Comparison of ENCODE assay signal across 1 cellular context in genomic region chr13:95749545-95749944, GRCh38.
TF ChIP-seq lines count a peak whose summit lies in the region.

No MANE protein-coding gene starts in this region.

TF ChIP-seq in GM23338, 12 proteins besides CTCF, POLR2A, EP300 and RAD21 (continued from another document):
- no peak for TF ChIP-seq REST (IDR thresholded peaks at IDR 0.05; ENCODE audit: unreplicated experiment)
